ENCODE assay signal across 13 cellular contexts in genomic region chr1:99548924-99549605, GRCh38.
DNase-seq lines count a peak whose midpoint lies in the region; ATAC-seq, FAIRE-seq and TF ChIP-seq lines count a peak whose summit lies in the region.
"Had no signal": no experiment of that assay in that cellular context is flagged by ENCODE, and none has a peak within 500 bp of the region (broad histone marks: within the 10 kb centered on the region; RNA-seq: fewer than 3 reads in every experiment).

No MANE protein-coding gene starts in this region.

- ATAC-seq in psoas muscle = peak; percentile 58 to 81 (median 64)
- no peak for ATAC-seq in GM19455 (IDR thresholded peaks at IDR 0.05; ENCODE audit: unreplicated experiment)

- H3K4me1 ChIP-seq in KMS-11 (ENCODE audit: low read depth, poor library complexity, severe bottlenecking) (peaks cover 16% of the 10 kb centered on the region), endothelial cell of umbilical vein (ENCODE audit: control insufficient read depth, extremely low read depth, insufficient read depth, low read length) (peaks cover 46% of the 10 kb centered on the region), psoas muscle (peaks cover 21% of the 10 kb centered on the region)
- H3K4me1 ChIP-seq: Caco-2 had no signal

- no peak for TF ChIP-seq CTCF in KMS-11 (conservative IDR thresholded peaks at IDR 0.05; ENCODE audit: low read depth, low read length)
- TF ChIP-seq CTCF in endothelial cell of umbilical vein (IDR thresholded peaks at IDR 0.05; ENCODE audit: extremely low read depth in 1 of 2, insufficient read depth in 1 of 2, low read depth in 1 of 2, low read length in 2 of 2) = no peak
- TF ChIP-seq CTCF in psoas muscle (IDR thresholded peaks at IDR 0.05) = no peak

- WGBS in psoas muscle, 3 donors = 9 to 17% (median 12%) methylated on average over 3 of the region's 3 CpGs

- POLR2A ChIA-PET in endothelial cell of umbilical vein (lab: Charles Lee) = no interaction called here

- TF ChIP-seq POLR2A in endothelial cell of umbilical vein (IDR thresholded peaks at IDR 0.05; ENCODE audit: low read depth, low read length) = no peak

- H3K79me2 ChIP-seq in KMS-11 (ENCODE audit: insufficient read depth, low read depth) (no peaks in the 10 kb centered on the region), endothelial cell of umbilical vein (ENCODE audit: control insufficient read depth, insufficient read depth, low read length) (no peaks in the 10 kb centered on the region)

- FAIRE-seq in endothelial cell of umbilical vein (lab: Jason Lieb, UNC) = no peak

- DNase-seq in NCI-H69 (lab: John Stamatoyannopoulos, UW) (peak; percentile 21), endothelial cell of umbilical vein (ENCODE audit: low read depth, low spot score) (peak; percentile 74), psoas muscle (no peak), dedifferentiated amniotic fluid mesenchymal stem cell (ENCODE audit: extremely low spot score) (no peak)
- no peak for DNase-seq in stimulated activated CD4-positive, alpha-beta T cell treated with anti-CD3 and anti-CD28 coated beads, Interleukin-2, amount 100 ng/mL, for 48 hours
- no peak for DNase-seq in activated naive CD4-positive, alpha-beta T cell treated with anti-CD3 and anti-CD28 coated beads, Interleukin-2, amount 50 U/mL, for 16 hours
- DNase-seq: activated CD4-positive, alpha-beta T cell treated with anti-CD3 and anti-CD28 coated beads for 1 hour; activated effector memory CD4-positive, alpha-beta T cell treated with anti-CD3 and anti-CD28 coated beads, Interleukin-2, amount 50 U/mL, for 16 hours; Caco-2; NCI-H187; sigmoid colon had no signal

- CTCF ChIA-PET in endothelial cell of umbilical vein (lab: Charles Lee) = interaction anchor here (0.6 to 2.7 kb wide), 8 partner anchors 12 to 99 kb away, joined by 3 to 12 read pairs (median 3); partner anchors contain the start of gene PALMD

- intact Hi-C loops in endothelial cell of umbilical vein (cut with micrococcal nuclease) (no loop called here), psoas muscle (cut with DNase I) (no loop called here)

- H3K4me2 ChIP-seq in KMS-11 = peak overlapping the region; percentile 24
- peak overlapping the region; percentile 2 for H3K4me2 ChIP-seq in endothelial cell of umbilical vein (ENCODE audit: insufficient read depth, low read length)

- no peaks in the 10 kb centered on the region for H3K27me3 ChIP-seq in KMS-11 (ENCODE audit: insufficient read depth, low read depth)
- H3K27me3 ChIP-seq in endothelial cell of umbilical vein (ENCODE audit: control insufficient read depth in 2 of 2, insufficient read depth in 2 of 2, low read length in 2 of 2) = no peaks in the 10 kb centered on the region
- H3K27me3 ChIP-seq in psoas muscle (ENCODE audit: insufficient read depth in 3 of 3, low read length in 2 of 3) = no peaks in the 10 kb centered on the region
- H3K27me3 ChIP-seq: sigmoid colon had no signal

- BruUV-seq in endothelial cell of umbilical vein (replicated peaks; lab: Mats Ljungman, UMichigan) = no TSS peak

- H3K36me3 ChIP-seq in KMS-11 (ENCODE audit: insufficient read depth) (no peaks in the 10 kb centered on the region), endothelial cell of umbilical vein (ENCODE audit: control insufficient read depth in 2 of 2, extremely low read depth in 1 of 2, insufficient read depth in 2 of 2, low read length in 2 of 2) (no peaks in the 10 kb centered on the region), psoas muscle (ENCODE audit: insufficient read depth in 1 of 2, low read depth in 1 of 2) (no peaks in the 10 kb centered on the region)
- H3K36me3 ChIP-seq: sigmoid colon had no signal

- no peaks in the 10 kb centered on the region for H4K20me1 ChIP-seq in KMS-11 (ENCODE audit: insufficient read depth)
- no peaks in the 10 kb centered on the region for H4K20me1 ChIP-seq in endothelial cell of umbilical vein (replicated peaks; ENCODE audit: control insufficient read depth, extremely low read depth, insufficient read depth, low read length)

- H3K4me3 ChIP-seq in KMS-11 (IDR thresholded peaks at IDR 0.05; ENCODE audit: insufficient read depth, low read depth, low read length) (no peak overlapping the region), endothelial cell of umbilical vein (replicated peaks in 1 of 3; ENCODE audit: insufficient read depth in 1 of 3, low read depth in 1 of 3, low read length in 3 of 3) (no peak overlapping the region), psoas muscle (no peak overlapping the region)
- H3K4me3 ChIP-seq: sigmoid colon had no signal

- peak overlapping the region; percentile 9; the same call in 1 of the 2 replicates for H3K9ac ChIP-seq in KMS-11
- H3K9ac ChIP-seq in endothelial cell of umbilical vein (replicated peaks; ENCODE audit: extremely low read depth, insufficient read depth, low read length) = no peak overlapping the region

- H3K27ac ChIP-seq in KMS-11 (peak overlapping the region; percentile 19; the same call in 1 of the 2 replicates), endothelial cell of umbilical vein (ENCODE audit: insufficient read depth, low read depth, low read length) (no peak overlapping the region), psoas muscle (peak overlapping the region; percentile 42)
- H3K27ac ChIP-seq: sigmoid colon had no signal

- dilution Hi-C loops in endothelial cell of umbilical vein (cut with MboI; ENCODE audit: extremely low pct_ligation_motif_present, low sequenced_read_pairs) = no loop called here

- H3K9me3 ChIP-seq in endothelial cell of umbilical vein (replicated peaks; ENCODE audit: control insufficient read depth, insufficient read depth, low read length) = no peaks in the 10 kb centered on the region
- no peaks in the 10 kb centered on the region for H3K9me3 ChIP-seq in psoas muscle
- H3K9me3 ChIP-seq: Caco-2, sigmoid colon had no signal

- H2AFZ ChIP-seq in KMS-11 (ENCODE audit: low read depth) = peak overlapping the region; percentile 34
- peak overlapping the region; percentile 62 for H2AFZ ChIP-seq in endothelial cell of umbilical vein (ENCODE audit: low read depth, low read length)

- no peaks in the 10 kb centered on the region for H3K9me1 ChIP-seq in endothelial cell of umbilical vein (replicated peaks; ENCODE audit: control insufficient read depth, extremely low read depth, insufficient read depth, low read length)

TF ChIP-seq in endothelial cell of umbilical vein, 7 proteins besides CTCF, POLR2A, EP300 and RAD21:
- peak; percentile 14 for TF ChIP-seq FOS (IDR thresholded peaks at IDR 0.05; ENCODE audit: borderline replicate concordance, insufficient read depth, low read length)
- TF ChIP-seq MYC (IDR thresholded peaks at IDR 0.05; ENCODE audit: low read depth, low read length) = no peak

Comparison
In these comparisons a context has a peak if more than half of its experiments do, and no peak if none do; other contexts are left out.
1. DNase-seq: peak in NCI-H69 (single experiment) and endothelial cell of umbilical vein (single experiment); none in psoas muscle (0 of 2), dedifferentiated amniotic fluid mesenchymal stem cell (single experiment), stimulated activated CD4-positive, alpha-beta T cell treated with anti-CD3 and anti-CD28 coated beads, Interleukin-2, amount 100 ng/mL, for 48 hours (0 of 2) and activated naive CD4-positive, alpha-beta T cell treated with anti-CD3 and anti-CD28 coated beads, Interleukin-2, amount 50 U/mL, for 16 hours (single experiment).